Comparison of ENCODE assay signal across 28 cellular contexts in the genomic region with DNA sequence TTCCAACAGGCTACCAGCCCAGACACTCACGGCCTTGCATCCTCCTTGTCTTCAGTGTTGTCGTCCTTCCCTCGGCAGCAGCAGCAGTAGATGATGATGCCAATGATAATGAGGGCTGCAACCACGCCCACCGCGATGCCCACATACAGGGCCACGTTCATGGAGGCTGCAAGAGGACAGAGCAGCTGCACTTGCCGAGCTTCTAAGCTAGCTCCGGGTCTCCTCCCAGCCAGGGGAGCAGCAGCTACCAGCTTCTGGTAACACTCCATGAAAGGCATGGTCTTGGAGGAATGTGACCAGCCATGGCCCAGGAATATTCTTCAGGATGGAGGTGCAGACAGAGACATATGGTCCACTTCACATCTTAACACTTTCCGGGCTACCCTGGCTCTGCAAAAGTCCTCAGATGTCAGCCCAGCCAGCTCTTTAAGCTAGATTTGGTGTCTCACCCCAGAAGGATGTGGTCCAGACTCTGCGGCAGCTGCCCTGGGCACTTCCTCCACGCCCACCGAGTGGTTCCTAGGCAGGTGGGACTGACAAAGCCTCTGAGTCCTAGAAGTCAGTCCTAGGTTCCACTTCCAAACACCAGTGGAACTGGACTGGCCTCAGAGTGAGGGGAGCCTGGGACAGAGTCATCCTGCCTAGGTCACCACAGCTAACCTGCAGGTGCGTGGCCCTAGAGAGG. TPM values are rescaled to one million over a fixed set of nuclear protein-coding genes. Genes with fewer than 3 reads are reported as not detected.
DNase-seq lines count a peak whose midpoint lies in the region; ATAC-seq, FAIRE-seq and TF ChIP-seq lines count a peak whose summit lies in the region.
"Had no signal": no experiment of that assay in that cellular context is flagged by ENCODE, and none has a peak within 500 bp of the region (broad histone marks: within the 10 kb centered on the region; RNA-seq: fewer than 3 reads in every experiment).

No MANE protein-coding gene starts in this region.

- WGBS in HepG2 (ENCODE audit: low lambda C conversion rate), result 6% methylated on average over 7 of the region's 14 CpGs

- no peaks in the 10 kb centered on the region for H3K79me2 ChIP-seq in HepG2 (ENCODE audit: insufficient read depth, low read length)

- peaks cover 3 to 14% of the 10 kb centered on the region in 2 experiments; a peak in 3 of 5 replicates for H3K27me3 ChIP-seq in HepG2 (ENCODE audit: control insufficient read depth in 1 of 2, insufficient read depth in 2 of 2, low read length in 2 of 2)
- H3K27me3 ChIP-seq: SJSA1 had no signal

- no peak overlapping the region for H3K4me3 ChIP-seq in HepG2 (replicated peaks in 1 of 3; ENCODE audit: insufficient read depth in 1 of 3, low read depth in 2 of 3, low read length in 3 of 3)
- H3K4me3 ChIP-seq: HAP-1, SJSA1 had no signal

- H3K4me2 ChIP-seq in HepG2 (ENCODE audit: low read depth, low read length), result no peak overlapping the region

- FAIRE-seq in HepG2 (lab: Jason Lieb, UNC), result no peak

- intact Hi-C loops in HepG2 (cut with micrococcal nuclease; ENCODE audit: unreplicated experiment), result loop anchor here (5.0 kb wide), 1 partner anchor 268 kb away; no protein-coding TSS in a partner anchor

- TF ChIP-seq POLR2A in HepG2 (IDR thresholded peaks at IDR 0.05; ENCODE audit: insufficient read depth in 1 of 2, low read depth in 2 of 2, low read length in 2 of 2), result no peak

- no peak overlapping the region for H3K9ac ChIP-seq in HepG2 (ENCODE audit: insufficient read depth, low read depth, low read length)

- POLR2A ChIA-PET in HepG2 (lab: Yijun Ruan, JAX), result no interaction called here

- no peak for ATAC-seq in HepG2
- ATAC-seq: PC-3, T-cell had no signal

- TF ChIP-seq CTCF in HepG2 (CRISPR knock-in tag; IDR thresholded peaks at IDR 0.05), result no peak

- no peaks in the 10 kb centered on the region for H3K36me3 ChIP-seq in HepG2 (replicated peaks in 1 of 2; ENCODE audit: control insufficient read depth in 1 of 2, insufficient read depth in 2 of 2, low read length in 2 of 2)
- H3K36me3 ChIP-seq: HAP-1, SJSA1 had no signal

- TF ChIP-seq RAD21 in HepG2 (CRISPR knock-in tag; IDR thresholded peaks at IDR 0.05), result no peak

- CTCF ChIA-PET in HepG2 (lab: Yijun Ruan, JAX; ENCODE audit: low intra/inter-chr PET ratio, low total read pairs), result no interaction called here

- H2AFZ ChIP-seq in HepG2 (ENCODE audit: low read length), result no peak overlapping the region

- no peaks in the 10 kb centered on the region for H4K20me1 ChIP-seq in HepG2 (ENCODE audit: insufficient read depth, low read length)

- no peaks in the 10 kb centered on the region for H3K9me3 ChIP-seq in HepG2 (ENCODE audit: low read length)
- H3K9me3 ChIP-seq: HAP-1, SJSA1 had no signal

- in situ Hi-C loops in HepG2 (cut with HindIII; ENCODE audit: extremely low pct_ligation_motif_present, low pct_unique_long_range_greater_than_20kb), result loop anchor here (5.0 kb wide), 1 partner anchor 143 kb away; no protein-coding TSS in a partner anchor

- H3K4me1 ChIP-seq in HepG2 (ENCODE audit: insufficient read depth, low read length), result 0 out of 2 replicates have a peak, but pooled peaks cover 12% of the 10 kb centered on the region

- DNase-seq in NCI-H2227 (lab: John Stamatoyannopoulos, UW; ENCODE audit: unreplicated experiment), result peak; percentile 31
- DNase-seq in NCI-H2227 treated with DMSO at 0.1 percent for 48 hours (lab: John Stamatoyannopoulos, UW), result no peak
- DNase-seq in Daoy (ENCODE audit: low read depth), result peak; percentile 24
- peak; percentile 46 for DNase-seq in RPMI7951 (ENCODE audit: low read depth)
- DNase-seq in myocyte (ENCODE audit: low read depth), result peak; percentile 30
- no peak for DNase-seq in stimulated activated CD4-positive, alpha-beta T cell treated with anti-CD3 and anti-CD28 coated beads, Interleukin-2, amount 100 ng/mL, for 24 hours
- no peak for DNase-seq in HepG2 (ENCODE audit: low spot score)
- DNase-seq in stimulated activated CD4-positive, alpha-beta T cell treated with anti-CD3 and anti-CD28 coated beads, Interleukin-1b, Interleukin-23, amount 100 ng/mL, for 48 hours, result no peak
- DNase-seq: 8988T; Calu3; DMS79 treated with DMSO at 0.1 percent for 48 hours; GOT3; HFFc6; NCI-H1092 treated with DMSO at 0.1 percent for 48 hours; NCI-H1436; NCI-H187; NCI-H2081 treated with DMSO at 0.1 percent for 48 hours; NCI-H446 treated with DMSO at 0.1 percent for 48 hours; NCI-H69; NK-92 treated with Interleukin-12 subunit alpha and Interleukin-12 subunit beta, amount 100 ng/mL, for 24 hours; PC-3; Right ventricle myocardium superior; RPMI8226; T-cell had no signal

- no TSS peak for BruUV-seq in HepG2 (replicated peaks; lab: Mats Ljungman, UMichigan)

- TF ChIP-seq EP300 in HepG2 (IDR thresholded peaks at IDR 0.05; ENCODE audit: low read depth in 2 of 2, low read length in 2 of 2) (no peak), HepG2 (CRISPR knock-in tag; IDR thresholded peaks at IDR 0.05; ENCODE audit: borderline replicate concordance) (no peak)

- no peak overlapping the region for H3K27ac ChIP-seq in HepG2 (ENCODE audit: extremely low read length, insufficient read depth, low read length)
- H3K27ac ChIP-seq: SJSA1 had no signal

TF ChIP-seq in HepG2, 621 proteins besides CTCF, POLR2A, EP300 and RAD21 (continues in another document):
- no peak for TF ChIP-seq SSRP1 (CRISPR knock-in tag; IDR thresholded peaks at IDR 0.05)
- TF ChIP-seq, protein P1, sequence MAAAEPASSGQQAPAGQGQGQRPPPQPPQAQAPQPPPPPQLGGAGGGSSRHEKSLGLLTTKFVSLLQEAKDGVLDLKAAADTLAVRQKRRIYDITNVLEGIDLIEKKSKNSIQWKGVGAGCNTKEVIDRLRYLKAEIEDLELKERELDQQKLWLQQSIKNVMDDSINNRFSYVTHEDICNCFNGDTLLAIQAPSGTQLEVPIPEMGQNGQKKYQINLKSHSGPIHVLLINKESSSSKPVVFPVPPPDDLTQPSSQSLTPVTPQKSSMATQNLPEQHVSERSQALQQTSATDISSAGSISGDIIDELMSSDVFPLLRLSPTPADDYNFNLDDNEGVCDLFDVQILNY (CRISPR knock-in tag; conservative IDR thresholded peaks at IDR 0.05), result no peak

RNA-seq across cellular contexts. Expression of a gene that starts 35.1 kb away (rescaled TPM):
- not detected in 2 replicates for total RNA-seq in Daoy (2014; rRNA removed; shearing (Covaris generic))
- total RNA-seq in RPMI7951 (2014; rRNA removed; shearing (Covaris generic)), result 0.36 and 0.68 TPM in 2 replicates
- not detected in 2 replicates for total RNA-seq in myocyte
- 0.03 TPM for polyA plus RNA-seq in myocyte (2012)
- not detected in 2 replicates for total RNA-seq in HepG2 (2016; rRNA removed; fragmentation: Illumina TruSeq; extraction: Trizol)
- total RNA-seq in HepG2 (2016; cell fraction: cytosol; rRNA removed; fragmentation: Illumina TruSeq; extraction: Trizol; ENCODE audit: low read depth), result not detected in 2 replicates
- total RNA-seq in HepG2 (2016; cell fraction: insoluble cytoplasmic fraction; rRNA removed; fragmentation: Illumina TruSeq; extraction: Trizol), result not detected in 2 replicates
- not detected in 2 replicates for total RNA-seq in HepG2 (2016; cell fraction: membrane; rRNA removed; fragmentation: Illumina TruSeq; extraction: Trizol)
- not detected in 2 replicates for total RNA-seq in HepG2 (2016; cell fraction: nucleus; rRNA removed; fragmentation: Illumina TruSeq; extraction: Trizol)
- not detected in 2 replicates for polyA plus RNA-seq in HepG2 (2011; rRNA removed)
- not detected in 2 replicates for polyA plus RNA-seq in HepG2 (2011; cell fraction: cytosol; rRNA removed)
- polyA plus RNA-seq in HepG2 (2011; cell fraction: nucleus; rRNA removed), result not detected in 2 replicates
- not detected in 2 replicates for polyA plus RNA-seq in HepG2 (2012)
- not detected in 2 replicates for polyA plus RNA-seq in HepG2 (2016; cell fraction: cytosol; fragmentation: Illumina TruSeq; extraction: Trizol; ENCODE audit: low read depth)
- polyA plus RNA-seq in HepG2 (2016; cell fraction: insoluble cytoplasmic fraction; fragmentation: Illumina TruSeq; extraction: Trizol; ENCODE audit: low read depth), result not detected in 2 replicates
- not detected in 2 replicates for polyA plus RNA-seq in HepG2 (2016; cell fraction: membrane; fragmentation: Illumina TruSeq; extraction: Trizol; ENCODE audit: low read depth)
- polyA plus RNA-seq in HepG2 (2016; cell fraction: nucleus; fragmentation: Illumina TruSeq; extraction: Trizol; ENCODE audit: insufficient read depth, low read depth), result not detected in 2 replicates
- polyA minus RNA-seq in HepG2 (2011; rRNA and poly(A)+ RNA removed; ENCODE audit: low replicate concordance), result not detected in 2 replicates
- polyA minus RNA-seq in HepG2 (2011; cell fraction: cytosol; rRNA and poly(A)+ RNA removed), result not detected in 2 replicates
- polyA minus RNA-seq in HepG2 (2011; cell fraction: nucleus; rRNA and poly(A)+ RNA removed), result not detected in 2 replicates
- total RNA-seq: Calu3, HFFc6, SJSA1 had no signal
- polyA plus RNA-seq: BJ had no signal

RNA-seq across cellular contexts. Expression of a gene that starts 38.8 kb away (rescaled TPM):
- total RNA-seq in Daoy (2014; rRNA removed; shearing (Covaris generic)), result not detected in 2 replicates
- 0.10 and 0.36 TPM in 2 replicates for total RNA-seq in RPMI7951 (2014; rRNA removed; shearing (Covaris generic))
- total RNA-seq in myocyte (40.1 and 46.6 TPM in 2 replicates), HepG2 (2016; rRNA removed; fragmentation: Illumina TruSeq; extraction: Trizol) (not detected in 2 replicates)
- 23.4 TPM for polyA plus RNA-seq in myocyte (2012)
- not detected in 2 replicates for total RNA-seq in HepG2 (2016; cell fraction: cytosol; rRNA removed; fragmentation: Illumina TruSeq; extraction: Trizol; ENCODE audit: low read depth)
- not detected in 2 replicates for total RNA-seq in HepG2 (2016; cell fraction: insoluble cytoplasmic fraction; rRNA removed; fragmentation: Illumina TruSeq; extraction: Trizol)
- not detected in 2 replicates for total RNA-seq in HepG2 (2016; cell fraction: membrane; rRNA removed; fragmentation: Illumina TruSeq; extraction: Trizol)
- not detected in 2 replicates for total RNA-seq in HepG2 (2016; cell fraction: nucleus; rRNA removed; fragmentation: Illumina TruSeq; extraction: Trizol)
- not detected in 2 replicates for polyA plus RNA-seq in HepG2 (2011; rRNA removed)
- polyA plus RNA-seq in HepG2 (2011; cell fraction: cytosol; rRNA removed), result not detected in 2 replicates
- not detected in 2 replicates for polyA plus RNA-seq in HepG2 (2011; cell fraction: nucleus; rRNA removed)
- not detected in 2 replicates for polyA plus RNA-seq in HepG2 (2012)
- not detected in 2 replicates for polyA plus RNA-seq in HepG2 (2016; cell fraction: cytosol; fragmentation: Illumina TruSeq; extraction: Trizol; ENCODE audit: low read depth)
- not detected in 2 replicates for polyA plus RNA-seq in HepG2 (2016; cell fraction: insoluble cytoplasmic fraction; fragmentation: Illumina TruSeq; extraction: Trizol; ENCODE audit: low read depth)
- not detected in 2 replicates for polyA plus RNA-seq in HepG2 (2016; cell fraction: membrane; fragmentation: Illumina TruSeq; extraction: Trizol; ENCODE audit: low read depth)
- polyA plus RNA-seq in HepG2 (2016; cell fraction: nucleus; fragmentation: Illumina TruSeq; extraction: Trizol; ENCODE audit: insufficient read depth, low read depth), result not detected in 2 replicates
- not detected in 2 replicates for polyA minus RNA-seq in HepG2 (2011; rRNA and poly(A)+ RNA removed; ENCODE audit: low replicate concordance)
- polyA minus RNA-seq in HepG2 (2011; cell fraction: cytosol; rRNA and poly(A)+ RNA removed), result not detected in 2 replicates
- not detected in 2 replicates for polyA minus RNA-seq in HepG2 (2011; cell fraction: nucleus; rRNA and poly(A)+ RNA removed)
- total RNA-seq: Calu3, HFFc6, PC-3, SJSA1, T-cell had no signal
- polyA plus RNA-seq: BJ, IgD-negative memory B cell had no signal

Comparison
In these comparisons a context has a peak if more than half of its experiments do, and no peak if none do; other contexts are left out.
1. DNase-seq: peak in NCI-H2227 (single experiment), Daoy (single experiment), RPMI7951 (single experiment) and myocyte (single experiment); none in NCI-H2227 treated with DMSO at 0.1 percent for 48 hours (single experiment), stimulated activated CD4-positive, alpha-beta T cell treated with anti-CD3 and anti-CD28 coated beads, Interleukin-2, amount 100 ng/mL, for 24 hours (0 of 2), HepG2 (single experiment) and stimulated activated CD4-positive, alpha-beta T cell treated with anti-CD3 and anti-CD28 coated beads, Interleukin-1b, Interleukin-23, amount 100 ng/mL, for 48 hours (single experiment).
2. RNA of a gene that starts 38.8 kb away (total RNA-seq): 40.1 to 46.6 TPM in myocyte; 0.10 to 0.36 TPM in RPMI7951, not detected in Daoy and not detected in HepG2; every median in the first group is over 10 times any median in the second.